14 cellular contexts compared by ENCODE assay signal in the genomic region with DNA sequence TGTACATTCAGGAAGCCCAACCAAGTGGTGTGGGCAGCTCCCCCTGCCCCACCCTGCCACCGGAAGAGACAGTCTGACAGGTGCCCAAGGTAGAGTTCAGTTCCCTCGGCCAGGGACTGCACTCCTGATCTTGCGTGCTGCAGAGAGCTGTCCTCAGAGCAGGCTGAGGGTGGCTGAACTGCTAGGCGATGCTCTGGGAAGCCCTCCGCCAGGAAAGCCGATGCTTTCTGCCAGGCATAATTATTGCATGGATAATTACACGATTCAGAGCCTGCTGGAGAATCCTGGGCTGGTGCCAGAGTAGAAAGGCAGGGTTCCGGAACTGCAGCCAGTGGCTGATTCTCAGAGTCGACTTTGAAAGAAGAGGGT. TPM values are rescaled to one million over a fixed set of nuclear protein-coding genes. Genes with fewer than 3 reads are reported as not detected.
A peak's percentile ranks its signal among the peaks of the same experiment; 100 is the strongest.
DNase-seq lines count a peak whose midpoint lies in the region; ATAC-seq, FAIRE-seq and TF ChIP-seq lines count a peak whose summit lies in the region.
"Had no signal": no experiment of that assay in that cellular context is flagged by ENCODE, and none has a peak within 500 bp of the region (broad histone marks: within the 10 kb centered on the region; RNA-seq: fewer than 3 reads in every experiment).

No MANE protein-coding gene starts in this region.

- peak overlapping the region; percentile 28; the same call in 2 of the 3 replicates for H3K4me2 ChIP-seq in A549

- DNase-seq in A549 (ENCODE audit: low read depth in 1 of 2, low spot score in 1 of 2): no peak
- peak; percentile 19 for DNase-seq in NCI-H1048 (lab: John Stamatoyannopoulos, UW)
- DNase-seq in kidney glomerular epithelial cell (lab: John Stamatoyannopoulos, UW): peak; percentile 35
- DNase-seq in HAP-1 (ENCODE audit: low spot score in 2 of 2): no peak
- DNase-seq in COLO829 (ENCODE audit: low spot score): no peak
- DNase-seq: ACHN; activated CD4-positive, CD25-positive, alpha-beta regulatory T cell treated with anti-CD3 and anti-CD28 coated beads, Interleukin-2, amount 50 U/mL, for 72 hours; left colon; SHP77 had no signal

- no peaks in the 10 kb centered on the region for H3K36me3 ChIP-seq in HAP-1 (replicated peaks)
- H3K36me3 ChIP-seq: prostate gland, thoracic aorta had no signal

- ATAC-seq in A549 (peak in 1 of 2 experiments; percentile 15; a peak in 1 of 6 replicates), SK-N-SH treated with all-trans-retinoic acid at 6 μM for 48 hours (peak; percentile 74), GM18867 (IDR thresholded peaks at IDR 0.05; ENCODE audit: unreplicated experiment) (no peak), HG02610 (IDR thresholded peaks at IDR 0.05; ENCODE audit: unreplicated experiment) (no peak)
- ATAC-seq: left colon had no signal

- H3K4me1 ChIP-seq in A549 (peaks cover 15% of the 10 kb centered on the region), HAP-1 (no peaks in the 10 kb centered on the region)
- H3K4me1 ChIP-seq: prostate gland had no signal

- H3K9me3 ChIP-seq in A549 (no peaks in the 10 kb centered on the region), HAP-1 (no peaks in the 10 kb centered on the region)
- H3K9me3 ChIP-seq: prostate gland, thoracic aorta had no signal

- TF ChIP-seq EP300 in A549 (IDR thresholded peaks at IDR 0.05): no peak

- FAIRE-seq in A549 (lab: Jason Lieb, UNC): no peak

- WGBS in A549 (ENCODE audit: missing lambda C conversion rate): 53% methylated on average over 6 of the region's 9 CpGs

- H3K27ac ChIP-seq in A549: peak overlapping the region in 1 of 2 experiments; percentile 60; a peak in 1 of 6 replicates
- H3K27ac ChIP-seq: prostate gland, thoracic aorta had no signal

- in situ Hi-C loops in HAP-1 (cut with MboI; ENCODE audit: low sequenced_read_pairs): no loop called here

- CTCF ChIA-PET in A549 (lab: Yijun Ruan, JAX): interaction anchor here (0.6 to 1.5 kb wide), 2 partner anchors 44 to 109 kb away, joined by 3 read pairs; no protein-coding TSS in a partner anchor

- H3K27me3 ChIP-seq in HAP-1 (ENCODE audit: low read depth): no peaks in the 10 kb centered on the region

- POLR2A ChIA-PET in A549 (lab: Yijun Ruan, JAX): no interaction called here

- no peak for TF ChIP-seq CTCF in A549 (IDR thresholded peaks at IDR 0.05)

- TF ChIP-seq POLR2A in A549 (IDR thresholded peaks at IDR 0.05; ENCODE audit: low read length): no peak

- H3K4me3 ChIP-seq in A549: no peak overlapping the region
- no peak overlapping the region for H3K4me3 ChIP-seq in HAP-1
- H3K4me3 ChIP-seq: prostate gland, thoracic aorta had no signal

- no peak for TF ChIP-seq RAD21 in A549 (conservative IDR thresholded peaks at IDR 0.05 in 1 of 2, IDR thresholded peaks at IDR 0.05 in 1 of 2)

TF ChIP-seq in A549, 52 proteins besides CTCF, POLR2A, EP300 and RAD21 (continues in another document):
- TF ChIP-seq, protein P1, sequence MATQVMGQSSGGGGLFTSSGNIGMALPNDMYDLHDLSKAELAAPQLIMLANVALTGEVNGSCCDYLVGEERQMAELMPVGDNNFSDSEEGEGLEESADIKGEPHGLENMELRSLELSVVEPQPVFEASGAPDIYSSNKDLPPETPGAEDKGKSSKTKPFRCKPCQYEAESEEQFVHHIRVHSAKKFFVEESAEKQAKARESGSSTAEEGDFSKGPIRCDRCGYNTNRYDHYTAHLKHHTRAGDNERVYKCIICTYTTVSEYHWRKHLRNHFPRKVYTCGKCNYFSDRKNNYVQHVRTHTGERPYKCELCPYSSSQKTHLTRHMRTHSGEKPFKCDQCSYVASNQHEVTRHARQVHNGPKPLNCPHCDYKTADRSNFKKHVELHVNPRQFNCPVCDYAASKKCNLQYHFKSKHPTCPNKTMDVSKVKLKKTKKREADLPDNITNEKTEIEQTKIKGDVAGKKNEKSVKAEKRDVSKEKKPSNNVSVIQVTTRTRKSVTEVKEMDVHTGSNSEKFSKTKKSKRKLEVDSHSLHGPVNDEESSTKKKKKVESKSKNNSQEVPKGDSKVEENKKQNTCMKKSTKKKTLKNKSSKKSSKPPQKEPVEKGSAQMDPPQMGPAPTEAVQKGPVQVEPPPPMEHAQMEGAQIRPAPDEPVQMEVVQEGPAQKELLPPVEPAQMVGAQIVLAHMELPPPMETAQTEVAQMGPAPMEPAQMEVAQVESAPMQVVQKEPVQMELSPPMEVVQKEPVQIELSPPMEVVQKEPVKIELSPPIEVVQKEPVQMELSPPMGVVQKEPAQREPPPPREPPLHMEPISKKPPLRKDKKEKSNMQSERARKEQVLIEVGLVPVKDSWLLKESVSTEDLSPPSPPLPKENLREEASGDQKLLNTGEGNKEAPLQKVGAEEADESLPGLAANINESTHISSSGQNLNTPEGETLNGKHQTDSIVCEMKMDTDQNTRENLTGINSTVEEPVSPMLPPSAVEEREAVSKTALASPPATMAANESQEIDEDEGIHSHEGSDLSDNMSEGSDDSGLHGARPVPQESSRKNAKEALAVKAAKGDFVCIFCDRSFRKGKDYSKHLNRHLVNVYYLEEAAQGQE (IDR thresholded peaks at IDR 0.05): no peak
- TF ChIP-seq FOSL2 (IDR thresholded peaks at IDR 0.05): no peak
- TF ChIP-seq FOSL2 (CRISPR knock-in tag; IDR thresholded peaks at IDR 0.05): no peak
- TF ChIP-seq TP53 (CRISPR knock-in tag; IDR thresholded peaks at IDR 0.05): no peak
- TF ChIP-seq, protein P2, sequence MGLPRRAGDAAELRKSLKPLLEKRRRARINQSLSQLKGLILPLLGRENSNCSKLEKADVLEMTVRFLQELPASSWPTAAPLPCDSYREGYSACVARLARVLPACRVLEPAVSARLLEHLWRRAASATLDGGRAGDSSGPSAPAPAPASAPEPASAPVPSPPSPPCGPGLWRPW (IDR thresholded peaks at IDR 0.05): no peak
- no peak for TF ChIP-seq HDAC2 (IDR thresholded peaks at IDR 0.05)
- no peak for TF ChIP-seq MAFK (IDR thresholded peaks at IDR 0.05; ENCODE audit: partially characterized antibody)
- no peak for TF ChIP-seq RCOR1 (IDR thresholded peaks at IDR 0.05; ENCODE audit: low read depth, low read length)
- no peak for TF ChIP-seq MAZ (IDR thresholded peaks at IDR 0.05; ENCODE audit: borderline replicate concordance, low read depth, low read length)
- TF ChIP-seq, protein P3, sequence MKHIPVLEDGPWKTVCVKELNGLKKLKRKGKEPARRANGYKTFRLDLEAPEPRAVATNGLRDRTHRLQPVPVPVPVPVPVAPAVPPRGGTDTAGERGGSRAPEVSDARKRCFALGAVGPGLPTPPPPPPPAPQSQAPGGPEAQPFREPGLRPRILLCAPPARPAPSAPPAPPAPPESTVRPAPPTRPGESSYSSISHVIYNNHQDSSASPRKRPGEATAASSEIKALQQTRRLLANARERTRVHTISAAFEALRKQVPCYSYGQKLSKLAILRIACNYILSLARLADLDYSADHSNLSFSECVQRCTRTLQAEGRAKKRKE (CRISPR knock-in tag; IDR thresholded peaks at IDR 0.05; ENCODE audit: low read depth): no peak

TF ChIP-seq in SK-N-SH treated with all-trans-retinoic acid at 6 μM for 48 hours, 23 proteins besides CTCF, POLR2A, EP300 and RAD21:
- 0 out of 2 replicates have a peak, but pooled peaks have one; percentile 24 for TF ChIP-seq TSHZ2 (CRISPR knock-in tag; IDR thresholded peaks at IDR 0.05)
- TF ChIP-seq TOX (CRISPR knock-in tag; IDR thresholded peaks at IDR 0.05; ENCODE audit: borderline replicate concordance): no peak
- TF ChIP-seq, protein P4, sequence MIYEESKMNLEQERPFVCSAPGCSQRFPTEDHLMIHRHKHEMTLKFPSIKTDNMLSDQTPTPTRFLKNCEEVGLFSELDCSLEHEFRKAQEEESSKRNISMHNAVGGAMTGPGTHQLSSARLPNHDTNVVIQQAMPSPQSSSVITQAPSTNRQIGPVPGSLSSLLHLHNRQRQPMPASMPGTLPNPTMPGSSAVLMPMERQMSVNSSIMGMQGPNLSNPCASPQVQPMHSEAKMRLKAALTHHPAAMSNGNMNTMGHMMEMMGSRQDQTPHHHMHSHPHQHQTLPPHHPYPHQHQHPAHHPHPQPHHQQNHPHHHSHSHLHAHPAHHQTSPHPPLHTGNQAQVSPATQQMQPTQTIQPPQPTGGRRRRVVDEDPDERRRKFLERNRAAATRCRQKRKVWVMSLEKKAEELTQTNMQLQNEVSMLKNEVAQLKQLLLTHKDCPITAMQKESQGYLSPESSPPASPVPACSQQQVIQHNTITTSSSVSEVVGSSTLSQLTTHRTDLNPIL (CRISPR knock-in tag; IDR thresholded peaks at IDR 0.05; ENCODE audit: low read depth): no peak
- TF ChIP-seq ZNF8 (CRISPR knock-in tag; IDR thresholded peaks at IDR 0.05): no peak
- no peak for TF ChIP-seq ZNF70 (CRISPR knock-in tag; IDR thresholded peaks at IDR 0.05)

RNA-seq across cellular contexts. Expression of gene KCNIP1, which starts 19.3 kb away (rescaled TPM):
- not detected in 2 replicates for polyA plus RNA-seq in A549 (2011; rRNA removed)
- not detected in 2 replicates for polyA plus RNA-seq in A549 (2012; cell fraction: cytosol; rRNA removed)
- polyA plus RNA-seq in A549 (2012; cell fraction: nucleus; rRNA removed): not detected in 2 replicates
- 0.05 TPM in 1 of 3 replicates, not detected in the others for polyA plus RNA-seq in A549 (2017; fragmentation: RNase III; extraction: RNeasy Plus Mini Kit Qiagen cat#74134 plus additional on column Dnase treatment)
- polyA minus RNA-seq in A549 (2011; rRNA and poly(A)+ RNA removed): not detected in 2 replicates

Comparison
In these comparisons a context has a peak if more than half of its experiments do, and no peak if none do; other contexts are left out.
1. DNase-seq: peak in NCI-H1048 (single experiment) and kidney glomerular epithelial cell (single experiment); none in A549 (0 of 2), HAP-1 (0 of 2) and COLO829 (single experiment).